19 cellular contexts compared by ENCODE assay signal in the genomic region with DNA sequence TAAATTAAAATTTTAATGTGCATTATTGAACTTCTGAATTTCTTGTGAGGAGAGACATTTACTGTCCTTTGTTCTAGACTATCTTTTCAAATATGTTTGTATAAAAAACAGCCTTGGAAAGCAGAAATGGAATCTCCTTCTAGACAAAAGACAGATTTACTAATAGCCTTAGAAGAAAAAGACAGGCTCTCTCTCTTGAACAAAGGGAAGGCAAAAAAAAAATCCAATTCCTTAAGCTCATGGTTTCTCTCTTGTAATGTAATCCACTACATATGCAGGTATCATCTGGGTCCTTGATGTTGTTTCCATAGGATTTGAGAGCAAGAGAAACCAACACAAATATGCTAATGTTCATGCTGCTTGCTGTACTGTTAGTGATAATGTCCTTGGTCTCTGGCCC.
DNase-seq lines count a peak whose midpoint lies in the region; ATAC-seq and TF ChIP-seq lines count a peak whose summit lies in the region.
"Had no signal": no experiment of that assay in that cellular context is flagged by ENCODE, and none has a peak within 500 bp of the region (broad histone marks: within the 10 kb centered on the region; RNA-seq: fewer than 3 reads in every experiment).

No MANE protein-coding gene starts in this region.

- H2AFZ ChIP-seq in GM23338 = no peak overlapping the region

- H3K4me1 Mint-ChIP-seq in GM23338 = peaks cover 2% of the 10 kb centered on the region; the same call in 1 of the 3 replicates
- H3K4me1 Mint-ChIP-seq in glutamatergic neuron (ENCODE audit: low read depth, unreplicated experiment) = peaks cover 16% of the 10 kb centered on the region
- H3K4me1 Mint-ChIP-seq: CD4-positive, CD25-positive, alpha-beta regulatory T cell; CD8-positive, alpha-beta memory T cell; IgD-negative memory B cell had no signal

- H3K4me3 ChIP-seq in GM23338 (no peak overlapping the region), HUES48 (ENCODE audit: low read depth, low read length) (no peak overlapping the region), stomach (no peak overlapping the region)

- no peak for TF ChIP-seq EP300 in stomach (IDR thresholded peaks at IDR 0.05)

- H3K9me3 Mint-ChIP-seq in GM23338 = peaks cover 5% of the 10 kb centered on the region; the same call in 2 of the 3 replicates
- H3K9me3 Mint-ChIP-seq in glutamatergic neuron (ENCODE audit: unreplicated experiment) = no peaks in the 10 kb centered on the region
- H3K9me3 Mint-ChIP-seq: CD8-positive, alpha-beta memory T cell; IgD-negative memory B cell had no signal

- TF ChIP-seq POLR2A in stomach (IDR thresholded peaks at IDR 0.05) = no peak

- H3K4me1 ChIP-seq in GM23338 (ENCODE audit: insufficient read depth) = no peaks in the 10 kb centered on the region
- H3K4me1 ChIP-seq in HUES48 (ENCODE audit: control insufficient read depth, insufficient read depth, low read length) = peaks cover 12% of the 10 kb centered on the region
- H3K4me1 ChIP-seq in stomach = no peaks in the 10 kb centered on the region
- H3K4me1 ChIP-seq: BE2C, Caco-2 had no signal

- ATAC-seq in GM23338 (no peak), GM19023 (IDR thresholded peaks at IDR 0.05; ENCODE audit: unreplicated experiment) (no peak)

- no peak overlapping the region for H3K27ac Mint-ChIP-seq in GM23338
- peak overlapping the region; percentile 74 for H3K27ac Mint-ChIP-seq in glutamatergic neuron (ENCODE audit: unreplicated experiment)
- H3K27ac Mint-ChIP-seq: CD8-positive, alpha-beta memory T cell; IgD-negative memory B cell had no signal

- no peak overlapping the region for H3K27ac ChIP-seq in GM23338 (ENCODE audit: low read depth)
- peak overlapping the region; percentile 40 for H3K27ac ChIP-seq in HUES48 (ENCODE audit: low read depth, low read length)
- no peak overlapping the region for H3K27ac ChIP-seq in stomach
- H3K27ac ChIP-seq: HL-60 had no signal

- no peak for TF ChIP-seq CTCF in GM23338 (conservative IDR thresholded peaks at IDR 0.05; ENCODE audit: low read depth in 2 of 2)
- TF ChIP-seq CTCF in glutamatergic neuron (IDR thresholded peaks at IDR 0.05; ENCODE audit: partially characterized antibody, unreplicated experiment) = no peak
- no peak for TF ChIP-seq CTCF in stomach (IDR thresholded peaks at IDR 0.05)

- H3K36me3 ChIP-seq in GM23338 (ENCODE audit: insufficient read depth) = no peaks in the 10 kb centered on the region
- H3K36me3 ChIP-seq in HUES48 (ENCODE audit: control insufficient read depth, insufficient read depth, low read length) = no peaks in the 10 kb centered on the region; the same call in 1 of the 2 replicates
- peaks cover 0 to 38% (median 25%) of the 10 kb centered on the region in 4 donors for H3K36me3 ChIP-seq in stomach
- H3K36me3 ChIP-seq: BE2C had no signal

- intact Hi-C loops in stomach (cut with DNase I; ENCODE audit: low total_unique reads) = no loop called here

- no peaks in the 10 kb centered on the region for H3K27me3 ChIP-seq in GM23338 (ENCODE audit: insufficient read depth)
- H3K27me3 ChIP-seq in HUES48 (ENCODE audit: control insufficient read depth, insufficient read depth, low read length) = no peaks in the 10 kb centered on the region
- H3K27me3 ChIP-seq in stomach = no peaks in the 10 kb centered on the region
- H3K27me3 ChIP-seq: BE2C had no signal

- no peaks in the 10 kb centered on the region for H4K20me1 ChIP-seq in GM23338 (replicated peaks; ENCODE audit: insufficient read depth)

- DNase-seq in GM23338 (ENCODE audit: low spot score) (peak; percentile 11), glutamatergic neuron (no peak), COLO829 (ENCODE audit: low spot score) (no peak), stomach (no peak)
- DNase-seq: ACHN; BE2C; C1 segment of cervical spinal cord; Caco-2; CD4-positive, CD25-positive, alpha-beta regulatory T cell; CD8-positive, alpha-beta memory T cell; DMS153; DMS79; GDM1; HCEC 1CT; KBM-7 had no signal

- H3K9me3 ChIP-seq in HUES48 (ENCODE audit: control insufficient read depth, insufficient read depth, low read length) (no peaks in the 10 kb centered on the region), stomach (no peaks in the 10 kb centered on the region)
- H3K9me3 ChIP-seq: BE2C, Caco-2 had no signal

- no peaks in the 10 kb centered on the region for H3F3A ChIP-seq in GM23338 (replicated peaks; ENCODE audit: low read depth)

- no peaks in the 10 kb centered on the region for H3K9me2 ChIP-seq in GM23338 (ENCODE audit: insufficient read depth)

- H3K4me2 ChIP-seq in GM23338 = no peak overlapping the region

- no peaks in the 10 kb centered on the region for H3K79me2 ChIP-seq in GM23338 (replicated peaks; ENCODE audit: insufficient read depth)

- no peak overlapping the region for H3K9ac ChIP-seq in HUES48 (ENCODE audit: low read depth, low read length)

- H3K36me3 Mint-ChIP-seq in GM23338 (ENCODE audit: low read depth) = peaks cover 24% of the 10 kb centered on the region; the same call in 2 of the 3 replicates
- H3K36me3 Mint-ChIP-seq in glutamatergic neuron (ENCODE audit: unreplicated experiment) = no peaks in the 10 kb centered on the region

- H3K27me3 Mint-ChIP-seq in GM23338 (ENCODE audit: insufficient read depth, low read depth, poor library complexity) (no peaks in the 10 kb centered on the region), glutamatergic neuron (ENCODE audit: unreplicated experiment) (no peaks in the 10 kb centered on the region)
- H3K27me3 Mint-ChIP-seq: CD4-positive, CD25-positive, alpha-beta regulatory T cell; CD8-positive, alpha-beta memory T cell; IgD-negative memory B cell had no signal

- H3K4me3 Mint-ChIP-seq in GM23338 = no peak overlapping the region
- no peak overlapping the region for H3K4me3 Mint-ChIP-seq in glutamatergic neuron (ENCODE audit: unreplicated experiment)
- H3K4me3 Mint-ChIP-seq: CD4-positive, CD25-positive, alpha-beta regulatory T cell; CD8-positive, alpha-beta memory T cell; IgD-negative memory B cell had no signal

TF ChIP-seq in GM23338, 12 proteins besides CTCF, POLR2A, EP300 and RAD21 (continues in another document):
- no peak for TF ChIP-seq NANOG (IDR thresholded peaks at IDR 0.05; ENCODE audit: borderline replicate concordance)
- no peak for TF ChIP-seq CREB1 (CRISPR knock-in tag; IDR thresholded peaks at IDR 0.05; ENCODE audit: low read depth)
- no peak for TF ChIP-seq EZH2phosphoT487 (IDR thresholded peaks at IDR 0.05; ENCODE audit: unreplicated experiment)
- TF ChIP-seq ZNF331 (CRISPR knock-in tag; IDR thresholded peaks at IDR 0.05; ENCODE audit: low read depth) = no peak
- no peak for TF ChIP-seq JUNB (IDR thresholded peaks at IDR 0.05; ENCODE audit: unreplicated experiment)
- no peak for TF ChIP-seq POLR2AphosphoS5 (IDR thresholded peaks at IDR 0.05; ENCODE audit: low read depth)
- TF ChIP-seq, protein P1, sequence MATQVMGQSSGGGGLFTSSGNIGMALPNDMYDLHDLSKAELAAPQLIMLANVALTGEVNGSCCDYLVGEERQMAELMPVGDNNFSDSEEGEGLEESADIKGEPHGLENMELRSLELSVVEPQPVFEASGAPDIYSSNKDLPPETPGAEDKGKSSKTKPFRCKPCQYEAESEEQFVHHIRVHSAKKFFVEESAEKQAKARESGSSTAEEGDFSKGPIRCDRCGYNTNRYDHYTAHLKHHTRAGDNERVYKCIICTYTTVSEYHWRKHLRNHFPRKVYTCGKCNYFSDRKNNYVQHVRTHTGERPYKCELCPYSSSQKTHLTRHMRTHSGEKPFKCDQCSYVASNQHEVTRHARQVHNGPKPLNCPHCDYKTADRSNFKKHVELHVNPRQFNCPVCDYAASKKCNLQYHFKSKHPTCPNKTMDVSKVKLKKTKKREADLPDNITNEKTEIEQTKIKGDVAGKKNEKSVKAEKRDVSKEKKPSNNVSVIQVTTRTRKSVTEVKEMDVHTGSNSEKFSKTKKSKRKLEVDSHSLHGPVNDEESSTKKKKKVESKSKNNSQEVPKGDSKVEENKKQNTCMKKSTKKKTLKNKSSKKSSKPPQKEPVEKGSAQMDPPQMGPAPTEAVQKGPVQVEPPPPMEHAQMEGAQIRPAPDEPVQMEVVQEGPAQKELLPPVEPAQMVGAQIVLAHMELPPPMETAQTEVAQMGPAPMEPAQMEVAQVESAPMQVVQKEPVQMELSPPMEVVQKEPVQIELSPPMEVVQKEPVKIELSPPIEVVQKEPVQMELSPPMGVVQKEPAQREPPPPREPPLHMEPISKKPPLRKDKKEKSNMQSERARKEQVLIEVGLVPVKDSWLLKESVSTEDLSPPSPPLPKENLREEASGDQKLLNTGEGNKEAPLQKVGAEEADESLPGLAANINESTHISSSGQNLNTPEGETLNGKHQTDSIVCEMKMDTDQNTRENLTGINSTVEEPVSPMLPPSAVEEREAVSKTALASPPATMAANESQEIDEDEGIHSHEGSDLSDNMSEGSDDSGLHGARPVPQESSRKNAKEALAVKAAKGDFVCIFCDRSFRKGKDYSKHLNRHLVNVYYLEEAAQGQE (IDR thresholded peaks at IDR 0.05; ENCODE audit: unreplicated experiment) = no peak
